15 cellular contexts compared by ENCODE assay signal in the genomic region with DNA sequence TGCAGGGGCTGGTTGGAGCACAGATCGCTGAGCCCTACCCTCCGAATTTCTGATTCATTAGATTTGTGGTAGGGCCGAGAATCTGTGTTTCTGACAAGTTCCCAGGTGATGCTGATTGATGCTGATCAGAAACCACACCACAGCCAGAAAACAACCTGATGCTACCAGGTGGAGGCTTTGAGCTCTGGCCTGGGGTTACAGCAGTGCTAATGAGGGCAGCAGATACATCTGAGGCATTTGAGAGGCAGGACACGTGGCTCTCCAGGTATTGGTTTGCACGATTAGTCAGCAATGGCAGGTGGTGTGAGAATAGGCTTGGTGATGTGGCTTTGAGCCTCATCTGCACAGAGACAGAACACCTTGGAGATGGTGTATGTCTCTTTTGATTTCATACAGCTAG.
"Had no signal": no experiment of that assay in that cellular context is flagged by ENCODE, and none has a peak within 500 bp of the region (broad histone marks: within the 10 kb centered on the region; RNA-seq: fewer than 3 reads in every experiment).

No MANE protein-coding gene starts in this region.

- H3K4me3 ChIP-seq: heart right ventricle, left ventricle myocardium inferior, pancreas, stomach had no signal

- H3K9me3 ChIP-seq: heart right ventricle, left ventricle myocardium inferior, pancreas, stomach had no signal

- H3K27ac Mint-ChIP-seq: activated B cell treated with CpG ODN at 0.5 μM for 24 hours; activated CD4-positive, alpha-beta T cell treated with anti-CD3 and anti-CD28 coated beads, Interleukin-2, amount 10 ng/mL, durations not matched to agents 7 days and 5 days; activated naive CD4-positive, alpha-beta T cell treated with anti-CD3 and anti-CD28 coated beads, Interleukin-2, amount 50 U/mL, for 72 hours had no signal

- H3K27ac ChIP-seq: left ventricle myocardium inferior, pancreas, stomach had no signal

- ATAC-seq: heart right ventricle had no signal

- H3K36me3 Mint-ChIP-seq: activated naive CD4-positive, alpha-beta T cell treated with anti-CD3 and anti-CD28 coated beads, Interleukin-2, amount 50 U/mL, for 72 hours; brain had no signal

- H3K36me3 ChIP-seq: heart right ventricle, left ventricle myocardium inferior, pancreas, stomach had no signal

- DNase-seq: activated B cell treated with CpG ODN at 0.5 μM for 24 hours; activated CD4-positive, alpha-beta T cell treated with anti-CD3 and anti-CD28 coated beads, Interleukin-2, amount 10 ng/mL, durations not matched to agents 7 days and 5 days; activated effector memory CD4-positive, alpha-beta T cell treated with Interleukin-2 at 50 U/mL for 16 hours; activated T-cell treated with anti-CD3 and anti-CD28 coated beads, Interleukin-2, amount 50 U/mL, for 1 hour; amygdala; foreskin melanocyte; heart right ventricle; left ventricle myocardium inferior; mesendoderm; pancreas; stimulated activated CD4-positive, alpha-beta T cell treated with anti-CD3 and anti-CD28 coated beads, Interleukin-4, amount 100 ng/mL, for 1 hour; stimulated activated CD8-positive, alpha-beta memory T cell treated with anti-CD3 and anti-CD28 coated beads, Interleukin-4, amount 100 ng/mL, for 48 hours; stomach had no signal

- H3K9me3 Mint-ChIP-seq: activated B cell treated with CpG ODN at 0.5 μM for 24 hours; activated CD4-positive, alpha-beta T cell treated with anti-CD3 and anti-CD28 coated beads, Interleukin-2, amount 10 ng/mL, durations not matched to agents 7 days and 5 days; activated naive CD4-positive, alpha-beta T cell treated with anti-CD3 and anti-CD28 coated beads, Interleukin-2, amount 50 U/mL, for 72 hours; brain had no signal

- H3K4me3 Mint-ChIP-seq: activated B cell treated with CpG ODN at 0.5 μM for 24 hours; activated CD4-positive, alpha-beta T cell treated with anti-CD3 and anti-CD28 coated beads, Interleukin-2, amount 10 ng/mL, durations not matched to agents 7 days and 5 days; brain had no signal

- H3K4me1 Mint-ChIP-seq: activated B cell treated with CpG ODN at 0.5 μM for 24 hours had no signal

- H3K27me3 ChIP-seq: heart right ventricle, pancreas, stomach had no signal
